In the genomic region with DNA sequence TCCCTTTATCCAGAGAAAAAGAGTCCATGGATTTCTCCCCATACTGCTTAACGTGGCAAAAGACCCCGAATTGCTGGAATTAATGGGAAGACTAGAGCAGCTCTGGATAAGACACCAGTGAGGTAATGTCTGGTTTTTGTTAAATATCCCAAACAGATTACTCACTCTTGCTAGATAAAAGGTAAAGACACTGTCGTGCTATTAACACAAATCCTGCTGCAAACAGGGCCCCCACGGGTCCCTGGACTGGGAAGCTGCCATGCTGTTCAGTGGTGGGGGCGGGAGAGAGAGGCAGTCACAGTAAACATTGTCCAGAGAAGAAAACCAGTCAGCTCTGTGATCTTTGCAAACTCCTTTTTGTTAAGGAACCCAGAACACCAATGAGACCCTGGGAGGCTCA, we compare ENCODE assay signal across 16 cellular contexts. TPM values are rescaled to one million over a fixed set of nuclear protein-coding genes. Genes with fewer than 3 reads are reported as not detected.
DNase-seq lines count a peak whose midpoint lies in the region; ATAC-seq, FAIRE-seq and TF ChIP-seq lines count a peak whose summit lies in the region.
"Had no signal": no experiment of that assay in that cellular context is flagged by ENCODE, and none has a peak within 500 bp of the region (broad histone marks: within the 10 kb centered on the region; RNA-seq: fewer than 3 reads in every experiment).

No MANE protein-coding gene starts in this region.

- H2AFZ ChIP-seq in endothelial cell of umbilical vein (ENCODE audit: low read depth, low read length): peak overlapping the region; percentile 12
- H2AFZ ChIP-seq: PC-9 had no signal

- peak in 3 of 8 donors; percentile 11 to 16 (median 12) for ATAC-seq in heart right ventricle
- no peak for ATAC-seq in aorta (ENCODE audit: low FRiP score)
- ATAC-seq in esophagus mucosa: no peak

- CTCF ChIA-PET in endothelial cell of umbilical vein (lab: Charles Lee): interaction anchor here (0.9 to 6.0 kb wide), 3 partner anchors 10 to 282 kb away, joined by 3 to 41 read pairs (median 13); a partner anchor contains a TSS

- H3K4me3 ChIP-seq in heart right ventricle (no peak overlapping the region), endothelial cell of umbilical vein (replicated peaks in 1 of 3; ENCODE audit: insufficient read depth in 1 of 3, low read depth in 1 of 3, low read length in 3 of 3) (no peak overlapping the region), aorta (ENCODE audit: low read length in 2 of 2) (no peak overlapping the region)
- H3K4me3 ChIP-seq: PC-9 had no signal

- FAIRE-seq in endothelial cell of umbilical vein (lab: Jason Lieb, UNC): no peak
- FAIRE-seq: HTR-8/SVneo had no signal

- peak overlapping the region; percentile 78 for H3K27ac Mint-ChIP-seq in neural crest cell (ENCODE audit: unreplicated experiment)
- H3K27ac Mint-ChIP-seq: activated naive CD8-positive, alpha-beta T cell treated with anti-CD3 and anti-CD28 coated beads, Interleukin-2, amount 10 ng/mL, durations not matched to agents 7 days and 5 days; stimulated activated naive CD8-positive, alpha-beta T cell treated with anti-CD3 and anti-CD28 coated beads, Interleukin-15, Interleukin-2, amounts not matched to agents 100 ng/mL and 50 ng/mL, for 24 hours had no signal

- DNase-seq in heart right ventricle: no peak
- no peak for DNase-seq in cardiac septum (ENCODE audit: low spot score)
- DNase-seq in endothelial cell of umbilical vein (ENCODE audit: low read depth, low spot score): no peak
- no peak for DNase-seq in neural crest cell (ENCODE audit: low read depth, low spot score)
- DNase-seq in aorta: no peak
- no peak for DNase-seq in KBM-7
- DNase-seq in NCI-H524 treated with DMSO at 0.1 percent for 48 hours (lab: John Stamatoyannopoulos, UW): no peak
- DNase-seq: activated naive CD8-positive, alpha-beta T cell treated with anti-CD3 and anti-CD28 coated beads, Interleukin-2, amount 10 ng/mL, durations not matched to agents 7 days and 5 days; GF-D8; NCI-H1694 treated with DMSO at 0.1 percent for 48 hours; PC-9; stimulated activated CD4-positive, alpha-beta T cell treated with anti-CD3 and anti-CD28 coated beads, Interleukin-2, amount 100 ng/mL, for 48 hours; T-helper 9 cell had no signal

- no peak overlapping the region for H3K4me2 ChIP-seq in endothelial cell of umbilical vein (ENCODE audit: insufficient read depth, low read length)
- H3K4me2 ChIP-seq: PC-9 had no signal

- H3K4me1 Mint-ChIP-seq in neural crest cell: peaks cover 22% of the 10 kb centered on the region
- H3K4me1 Mint-ChIP-seq: activated naive CD8-positive, alpha-beta T cell treated with anti-CD3 and anti-CD28 coated beads, Interleukin-2, amount 10 ng/mL, durations not matched to agents 7 days and 5 days had no signal

- H3K27me3 Mint-ChIP-seq in neural crest cell (ENCODE audit: low read depth): no peaks in the 10 kb centered on the region
- H3K27me3 Mint-ChIP-seq: activated naive CD8-positive, alpha-beta T cell treated with anti-CD3 and anti-CD28 coated beads, Interleukin-2, amount 10 ng/mL, durations not matched to agents 7 days and 5 days; stimulated activated naive CD8-positive, alpha-beta T cell treated with anti-CD3 and anti-CD28 coated beads, Interleukin-15, Interleukin-2, amounts not matched to agents 100 ng/mL and 50 ng/mL, for 24 hours had no signal

- dilution Hi-C loops in endothelial cell of umbilical vein (cut with MboI; ENCODE audit: extremely low pct_ligation_motif_present, low sequenced_read_pairs): no loop called here

- BruUV-seq in endothelial cell of umbilical vein (replicated peaks; lab: Mats Ljungman, UMichigan): no TSS peak

- no peaks in the 10 kb centered on the region for H3K79me2 ChIP-seq in endothelial cell of umbilical vein (ENCODE audit: control insufficient read depth, insufficient read depth, low read length)

- 63 to 69% methylated on average over 5 of the region's 5 CpGs for WGBS in heart right ventricle, 2 donors
- WGBS in aorta, 2 donors: 13 to 17% methylated on average over 5 of the region's 5 CpGs

- H3K9ac ChIP-seq in endothelial cell of umbilical vein (replicated peaks; ENCODE audit: extremely low read depth, insufficient read depth, low read length): no peak overlapping the region

- H3K27ac ChIP-seq in heart right ventricle (peak overlapping the region in 8 of 10 donors; percentile 49 to 87 (median 64)), endothelial cell of umbilical vein (ENCODE audit: insufficient read depth, low read depth, low read length) (no peak overlapping the region), aorta (ENCODE audit: low read depth in 1 of 2, low read length in 2 of 2) (peak overlapping the region; percentile 57 to 87)
- H3K27ac ChIP-seq: PC-9 had no signal

- no peaks in the 10 kb centered on the region for H3K9me3 ChIP-seq in heart right ventricle
- no peaks in the 10 kb centered on the region for H3K9me3 ChIP-seq in endothelial cell of umbilical vein (replicated peaks; ENCODE audit: control insufficient read depth, insufficient read depth, low read length)
- no peaks in the 10 kb centered on the region for H3K9me3 ChIP-seq in aorta (ENCODE audit: control insufficient read depth, low read length)

- TF ChIP-seq POLR2A in endothelial cell of umbilical vein (IDR thresholded peaks at IDR 0.05; ENCODE audit: low read depth, low read length): no peak

- H3K27me3 ChIP-seq in heart right ventricle: no peaks in the 10 kb centered on the region
- H3K27me3 ChIP-seq in endothelial cell of umbilical vein (ENCODE audit: control insufficient read depth in 2 of 2, insufficient read depth in 2 of 2, low read length in 2 of 2): no peaks in the 10 kb centered on the region
- H3K27me3 ChIP-seq in aorta (ENCODE audit: control insufficient read depth in 1 of 2, insufficient read depth in 2 of 2, low read length in 1 of 2): no peaks in the 10 kb centered on the region

- POLR2A ChIA-PET in endothelial cell of umbilical vein (lab: Charles Lee): interaction anchor here (0.7 kb wide), 1 partner anchor 39 kb away, joined by 3 read pairs; no protein-coding TSS in a partner anchor

- no peaks in the 10 kb centered on the region for H3K9me3 Mint-ChIP-seq in neural crest cell
- H3K9me3 Mint-ChIP-seq: activated naive CD8-positive, alpha-beta T cell treated with anti-CD3 and anti-CD28 coated beads, Interleukin-2, amount 10 ng/mL, durations not matched to agents 7 days and 5 days; stimulated activated naive CD8-positive, alpha-beta T cell treated with anti-CD3 and anti-CD28 coated beads, Interleukin-15, Interleukin-2, amounts not matched to agents 100 ng/mL and 50 ng/mL, for 24 hours had no signal

- TF ChIP-seq CTCF in heart right ventricle (IDR thresholded peaks at IDR 0.05) (no peak), endothelial cell of umbilical vein (IDR thresholded peaks at IDR 0.05; ENCODE audit: extremely low read depth in 1 of 2, insufficient read depth in 1 of 2, low read depth in 1 of 2, low read length in 2 of 2) (no peak), neural crest cell (conservative IDR thresholded peaks at IDR 0.05) (no peak)

- in situ Hi-C loops in KBM-7 (cut with MboI; ENCODE audit: low pct_unique_long_range_greater_than_20kb, low sequenced_read_pairs): no loop called here

- no peak overlapping the region for H3K4me3 Mint-ChIP-seq in neural crest cell
- H3K4me3 Mint-ChIP-seq: activated naive CD8-positive, alpha-beta T cell treated with anti-CD3 and anti-CD28 coated beads, Interleukin-2, amount 10 ng/mL, durations not matched to agents 7 days and 5 days; stimulated activated naive CD8-positive, alpha-beta T cell treated with anti-CD3 and anti-CD28 coated beads, Interleukin-15, Interleukin-2, amounts not matched to agents 100 ng/mL and 50 ng/mL, for 24 hours had no signal

- H3K36me3 ChIP-seq in heart right ventricle (no peaks in the 10 kb centered on the region), endothelial cell of umbilical vein (ENCODE audit: control insufficient read depth in 2 of 2, extremely low read depth in 1 of 2, insufficient read depth in 2 of 2, low read length in 2 of 2) (no peaks in the 10 kb centered on the region), aorta (ENCODE audit: control insufficient read depth in 1 of 2, insufficient read depth in 2 of 2, low read length in 1 of 2) (no peaks in the 10 kb centered on the region)

- intact Hi-C loops in heart right ventricle (cut with DNase I): loop anchor here in 2 of 10 donors (5.0 to 10.0 kb wide), 2 partner anchors 108 to 110 kb away; a partner anchor contains a TSS
- intact Hi-C loops in cardiac septum (cut with DNase I): no loop called here
- intact Hi-C loops in endothelial cell of umbilical vein (cut with micrococcal nuclease): loop anchor here (2.0 to 5.0 kb wide), 3 partner anchors 62 to 300 kb away; a partner anchor contains a TSS
- intact Hi-C loops in aorta (cut with DNase I): loop anchor here (5.0 to 10.0 kb wide), 2 partner anchors 60 to 68 kb away; no protein-coding TSS in a partner anchor

- H4K20me1 ChIP-seq in endothelial cell of umbilical vein (replicated peaks; ENCODE audit: control insufficient read depth, extremely low read depth, insufficient read depth, low read length): no peaks in the 10 kb centered on the region

- no peaks in the 10 kb centered on the region for H3K36me3 Mint-ChIP-seq in neural crest cell (ENCODE audit: low read depth)
- H3K36me3 Mint-ChIP-seq: activated naive CD8-positive, alpha-beta T cell treated with anti-CD3 and anti-CD28 coated beads, Interleukin-2, amount 10 ng/mL, durations not matched to agents 7 days and 5 days had no signal

- H3K9me1 ChIP-seq in endothelial cell of umbilical vein (replicated peaks; ENCODE audit: control insufficient read depth, extremely low read depth, insufficient read depth, low read length): no peaks in the 10 kb centered on the region

- H3K4me1 ChIP-seq in heart right ventricle (peaks cover 12 to 70% (median 54%) of the 10 kb centered on the region in 9 donors), endothelial cell of umbilical vein (ENCODE audit: control insufficient read depth, extremely low read depth, insufficient read depth, low read length) (peaks cover 35% of the 10 kb centered on the region), aorta (ENCODE audit: control insufficient read depth in 1 of 2, insufficient read depth in 2 of 2, low read length in 2 of 2) (peaks cover 0 to 4% of the 10 kb centered on the region in 2 donors)

RNA-seq across cellular contexts. Expression of a gene that starts 15.2 kb away (rescaled TPM):
- total RNA-seq in heart right ventricle (100 to 1,000 TPM; 165 to 199 (median 175) TPM), cardiac septum (182 TPM), endothelial cell of umbilical vein (283 and 292 TPM in 2 replicates), neural crest cell (480 and 482 TPM in 2 replicates), aorta (100 to 1,000 TPM; 128 to 140 TPM), esophagus mucosa (156 TPM)
- polyA plus RNA-seq in heart right ventricle (100 to 1,000 TPM; 121 to 153 TPM), endothelial cell of umbilical vein (217 and 384 TPM in 2 replicates), aorta (100 to 1,000 TPM; 180 to 390 TPM)
- 269 and 348 TPM in 2 replicates for polyA plus RNA-seq in endothelial cell of umbilical vein (2011; cell fraction: cytosol; rRNA removed)
- 109 and 191 TPM in 2 replicates for polyA plus RNA-seq in endothelial cell of umbilical vein (2011; cell fraction: nucleus; rRNA removed)
- polyA plus RNA-seq in endothelial cell of umbilical vein (2012): 251 and 296 TPM in 2 replicates
- polyA minus RNA-seq in endothelial cell of umbilical vein: 152 and 194 TPM in 2 replicates
- polyA minus RNA-seq in endothelial cell of umbilical vein (2011; cell fraction: cytosol; rRNA and poly(A)+ RNA removed): 103 TPM
- 32.3 and 44.7 TPM in 2 replicates for polyA minus RNA-seq in endothelial cell of umbilical vein (2011; cell fraction: nucleus; rRNA and poly(A)+ RNA removed)

RNA-seq across cellular contexts. Expression of a gene that starts 47.5 kb away (rescaled TPM):
- total RNA-seq in heart right ventricle: 10 to 100 TPM; 34.9 to 80.8 (median 48.4) TPM
- polyA plus RNA-seq in heart right ventricle: 10 to 100 TPM; 31.5 to 38.2 TPM
- 39.2 TPM for total RNA-seq in cardiac septum
- total RNA-seq in endothelial cell of umbilical vein: 19.1 and 23.7 TPM in 2 replicates
- 23.2 and 25.2 TPM in 2 replicates for polyA plus RNA-seq in endothelial cell of umbilical vein
- polyA plus RNA-seq in endothelial cell of umbilical vein (2011; cell fraction: cytosol; rRNA removed): 22.0 and 24.0 TPM in 2 replicates
- 16.8 and 20.8 TPM in 2 replicates for polyA plus RNA-seq in endothelial cell of umbilical vein (2011; cell fraction: nucleus; rRNA removed)
- 42.8 and 47.5 TPM in 2 replicates for polyA plus RNA-seq in endothelial cell of umbilical vein (2012)
- polyA minus RNA-seq in endothelial cell of umbilical vein: 15.1 and 28.6 TPM in 2 replicates
- 10.5 TPM for polyA minus RNA-seq in endothelial cell of umbilical vein (2011; cell fraction: cytosol; rRNA and poly(A)+ RNA removed)
- polyA minus RNA-seq in endothelial cell of umbilical vein (2011; cell fraction: nucleus; rRNA and poly(A)+ RNA removed): 9.9 and 10.0 TPM in 2 replicates
- 15.4 and 15.8 TPM in 2 replicates for total RNA-seq in neural crest cell
- 100 to 1,000 TPM in 1 of 2 donors, 10 to 100 TPM in 1; 57.6 to 153 TPM for total RNA-seq in aorta
- 10 to 100 TPM; 20.0 to 66.3 TPM for polyA plus RNA-seq in aorta
- total RNA-seq in esophagus mucosa: 89.7 TPM
